ENCODE assay signal across 25 cellular contexts in genomic region chr7:33646166-33646565, GRCh38.
A peak's percentile ranks its signal among the peaks of the same experiment; 100 is the strongest.
DNase-seq lines count a peak whose midpoint lies in the region; ATAC-seq and TF ChIP-seq lines count a peak whose summit lies in the region.
"Had no signal": no experiment of that assay in that cellular context is flagged by ENCODE, and none has a peak within 500 bp of the region (broad histone marks: within the 10 kb centered on the region; RNA-seq: fewer than 3 reads in every experiment).

No MANE protein-coding gene starts in this region.

- H3K27me3 ChIP-seq in mesendoderm (ENCODE audit: insufficient read depth, low read length, poor library complexity) = no peaks in the 10 kb centered on the region
- no peaks in the 10 kb centered on the region for H3K27me3 ChIP-seq in trophoblast cell (ENCODE audit: insufficient read depth, low read length)
- H3K27me3 ChIP-seq in stomach smooth muscle (ENCODE audit: control insufficient read depth in 1 of 2, insufficient read depth in 2 of 2, low read length in 2 of 2) = no peaks in the 10 kb centered on the region
- no peaks in the 10 kb centered on the region for H3K27me3 ChIP-seq in endodermal cell (ENCODE audit: control insufficient read depth, insufficient read depth, low read length, poor library complexity, severe bottlenecking)
- H3K27me3 ChIP-seq: BE2C, BLaER1 had no signal

- H3K9ac ChIP-seq in mesendoderm (ENCODE audit: low read length) = no peak overlapping the region
- no peak overlapping the region for H3K9ac ChIP-seq in trophoblast cell (ENCODE audit: low read length)
- H3K9ac ChIP-seq in stomach smooth muscle (ENCODE audit: low read length in 2 of 2) = no peak overlapping the region
- no peak overlapping the region for H3K9ac ChIP-seq in endodermal cell (ENCODE audit: extremely low read depth, low read length, poor library complexity, severe bottlenecking)
- H3K9ac ChIP-seq: BLaER1 had no signal

- H4K8ac ChIP-seq in mesendoderm (ENCODE audit: low read depth, low read length) = no peak overlapping the region
- H4K8ac ChIP-seq in trophoblast cell (ENCODE audit: low read depth, low read length) = no peak overlapping the region

- H2BK120ac ChIP-seq in mesendoderm (ENCODE audit: low read depth, low read length) = no peak overlapping the region
- no peak overlapping the region for H2BK120ac ChIP-seq in trophoblast cell (ENCODE audit: insufficient read depth, low read length, poor library complexity)

- H2BK12ac ChIP-seq in trophoblast cell (ENCODE audit: low read length) = no peak overlapping the region

- peaks cover 17% of the 10 kb centered on the region for H3K36me3 Mint-ChIP-seq in endodermal cell (ENCODE audit: low read depth)
- H3K36me3 Mint-ChIP-seq in naive thymus-derived CD8-positive, alpha-beta T cell = peaks cover 11 to 44% (median 30%) of the 10 kb centered on the region in 3 donors
- H3K36me3 Mint-ChIP-seq: CD14-positive monocyte had no signal

- no peak overlapping the region for H3K27ac Mint-ChIP-seq in endodermal cell
- H3K27ac Mint-ChIP-seq in naive thymus-derived CD8-positive, alpha-beta T cell = no peak overlapping the region
- H3K27ac Mint-ChIP-seq: CD14-positive monocyte; CD4-positive, alpha-beta memory T cell; CD4-positive, CD25-positive, alpha-beta regulatory T cell; CD8-positive, alpha-beta memory T cell had no signal

- H2BK15ac ChIP-seq in mesendoderm (replicated peaks; ENCODE audit: low read depth) = no peak overlapping the region

- no peak overlapping the region for H2AFZ ChIP-seq in trophoblast cell (ENCODE audit: insufficient read depth, low read length, poor library complexity)

- H3K9me3 Mint-ChIP-seq in endodermal cell = peaks cover 17% of the 10 kb centered on the region
- no peaks in the 10 kb centered on the region for H3K9me3 Mint-ChIP-seq in naive thymus-derived CD8-positive, alpha-beta T cell
- H3K9me3 Mint-ChIP-seq: CD8-positive, alpha-beta memory T cell had no signal

- H3K4me3 ChIP-seq in mesendoderm (ENCODE audit: low read length) (no peak overlapping the region), trophoblast cell (ENCODE audit: low read depth, low read length) (no peak overlapping the region), stomach smooth muscle (ENCODE audit: low read length in 2 of 2) (no peak overlapping the region), endodermal cell (ENCODE audit: low read length) (no peak overlapping the region)
- H3K4me3 ChIP-seq: BLaER1, GM12878 had no signal

- no peaks in the 10 kb centered on the region for H3K79me1 ChIP-seq in mesendoderm (ENCODE audit: low read length)
- H3K79me1 ChIP-seq in trophoblast cell (ENCODE audit: low read length) = peaks cover 2% of the 10 kb centered on the region

- H3K27ac ChIP-seq in mesendoderm (ENCODE audit: low read depth, low read length) (no peak overlapping the region), trophoblast cell (ENCODE audit: low read depth, low read length) (no peak overlapping the region), stomach smooth muscle (ENCODE audit: low read length) (peak overlapping the region; percentile 19), endodermal cell (ENCODE audit: low read depth, low read length) (no peak overlapping the region)
- H3K27ac ChIP-seq: BLaER1 had no signal

- H3K18ac ChIP-seq in mesendoderm (ENCODE audit: low read length) = no peak overlapping the region
- H3K18ac ChIP-seq in trophoblast cell (ENCODE audit: low read length) = no peak overlapping the region

- H3K4me1 Mint-ChIP-seq in endodermal cell = peaks cover 38% of the 10 kb centered on the region
- H3K4me1 Mint-ChIP-seq in naive thymus-derived CD8-positive, alpha-beta T cell = peaks cover 0 to 10% (median 0%) of the 10 kb centered on the region in 4 donors
- H3K4me1 Mint-ChIP-seq: CD4-positive, CD25-positive, alpha-beta regulatory T cell; CD8-positive, alpha-beta memory T cell had no signal

- no peak overlapping the region for H3K4me2 ChIP-seq in mesendoderm (ENCODE audit: low read length)
- no peak overlapping the region for H3K4me2 ChIP-seq in trophoblast cell (ENCODE audit: low read length)
- H3K4me2 ChIP-seq: BLaER1 had no signal

- H3K14ac ChIP-seq in trophoblast cell (ENCODE audit: low read length) = no peak overlapping the region

- no CpG with 5 or more reads among the region's 3 CpGs for WGBS in mesendoderm (ENCODE audit: extremely low coverage, insufficient coverage, low lambda C conversion rate)
- no CpG with 5 or more reads among the region's 3 CpGs for WGBS in trophoblast cell (ENCODE audit: extremely low coverage, insufficient coverage, insufficient read length)
- 90% methylated on average over 3 of the region's 3 CpGs; no CpG with 5 or more reads in 1 of the 2 experiments for WGBS in endodermal cell (ENCODE audit: insufficient coverage in 1 of 2, insufficient read length in 1 of 2), 2 experiments

- H3K79me2 ChIP-seq in mesendoderm (ENCODE audit: control insufficient read depth, insufficient read depth, low read length) (no peaks in the 10 kb centered on the region), trophoblast cell (ENCODE audit: control insufficient read depth, insufficient read depth, low read length, poor library complexity) (no peaks in the 10 kb centered on the region)

- H3K4ac ChIP-seq in mesendoderm (ENCODE audit: low read depth, low read length) (no peak overlapping the region), trophoblast cell (ENCODE audit: low read depth, low read length) (no peak overlapping the region)

- H3K9me3 ChIP-seq in trophoblast cell (ENCODE audit: insufficient read depth, low read depth, low read length) = no peaks in the 10 kb centered on the region
- no peaks in the 10 kb centered on the region for H3K9me3 ChIP-seq in stomach smooth muscle (ENCODE audit: control insufficient read depth in 2 of 2, low read length in 2 of 2)
- peaks cover 19% of the 10 kb centered on the region for H3K9me3 ChIP-seq in endodermal cell (ENCODE audit: control insufficient read depth, low read length)
- H3K9me3 ChIP-seq: BE2C, BLaER1 had no signal

- no peak overlapping the region for H3K56ac ChIP-seq in mesendoderm (ENCODE audit: low read length)

- no peak for ATAC-seq in HG02840 (IDR thresholded peaks at IDR 0.05; ENCODE audit: low FRiP score, unreplicated experiment)
- no peak for ATAC-seq in naive thymus-derived CD8-positive, alpha-beta T cell
- ATAC-seq: GM12878 had no signal

- peak overlapping the region; percentile 17 for H2BK5ac ChIP-seq in mesendoderm (ENCODE audit: low read length)
- H2BK5ac ChIP-seq in trophoblast cell (ENCODE audit: low read depth, low read length, poor library complexity) = no peak overlapping the region

- H3K23ac ChIP-seq in mesendoderm (ENCODE audit: low read length) = no peak overlapping the region
- no peak overlapping the region for H3K23ac ChIP-seq in trophoblast cell (ENCODE audit: low read length)

- DNase-seq in fibroblast of gingiva (ENCODE audit: low read depth) = peak; percentile 51
- peak; percentile 23 for DNase-seq in mesendoderm
- peak; percentile 39 to 80 for DNase-seq in trophoblast cell
- DNase-seq in endodermal cell = no peak
- no peak for DNase-seq in naive thymus-derived CD8-positive, alpha-beta T cell
- DNase-seq: 8988T; ACHN; BE2C; C1 segment of cervical spinal cord; CD4-positive, alpha-beta memory T cell; CD4-positive, CD25-positive, alpha-beta regulatory T cell; CD8-positive, alpha-beta memory T cell; COR-L47; DMS 273 treated with DMSO at 0.1 percent for 48 hours; DMS153; DMS53; DMS79; DND-41; EL; GDM1 had no signal

- no peak overlapping the region for H3K4me3 Mint-ChIP-seq in endodermal cell
- no peak overlapping the region for H3K4me3 Mint-ChIP-seq in naive thymus-derived CD8-positive, alpha-beta T cell
- H3K4me3 Mint-ChIP-seq: CD14-positive monocyte; CD4-positive, alpha-beta memory T cell; CD4-positive, CD25-positive, alpha-beta regulatory T cell; CD8-positive, alpha-beta memory T cell had no signal

- peak overlapping the region; percentile 51 for H4K5ac ChIP-seq in mesendoderm (ENCODE audit: low read length)

- no peaks in the 10 kb centered on the region for H3K36me3 ChIP-seq in mesendoderm (ENCODE audit: control insufficient read depth, insufficient read depth, low read length)
- H3K36me3 ChIP-seq in trophoblast cell (ENCODE audit: control insufficient read depth in 1 of 2, insufficient read depth in 2 of 2, low read length in 2 of 2) = no peaks in the 10 kb centered on the region
- no peaks in the 10 kb centered on the region for H3K36me3 ChIP-seq in stomach smooth muscle (ENCODE audit: control insufficient read depth in 2 of 2, insufficient read depth in 2 of 2, low read length in 2 of 2)
- no peaks in the 10 kb centered on the region for H3K36me3 ChIP-seq in endodermal cell (ENCODE audit: control insufficient read depth, insufficient read depth, low read length)
- H3K36me3 ChIP-seq: BE2C, BLaER1 had no signal

- no peak for TF ChIP-seq CTCF in endodermal cell (conservative IDR thresholded peaks at IDR 0.05)

- H4K91ac ChIP-seq in trophoblast cell (ENCODE audit: low read depth, low read length) = no peak overlapping the region

- no peaks in the 10 kb centered on the region for H3K27me3 Mint-ChIP-seq in endodermal cell (ENCODE audit: insufficient read depth)
- H3K27me3 Mint-ChIP-seq in naive thymus-derived CD8-positive, alpha-beta T cell = no peaks in the 10 kb centered on the region
- H3K27me3 Mint-ChIP-seq: CD4-positive, alpha-beta memory T cell; CD4-positive, CD25-positive, alpha-beta regulatory T cell had no signal

- H4K12ac ChIP-seq in trophoblast cell (ENCODE audit: low read depth, low read length) = no peak overlapping the region

- POLR2A ChIA-PET in naive thymus-derived CD8-positive, alpha-beta T cell (lab: Charles Lee) = no interaction called here

- H2AK5ac ChIP-seq in mesendoderm (ENCODE audit: low read length) = no peak overlapping the region
- H2AK5ac ChIP-seq in trophoblast cell (ENCODE audit: low read length) = no peak overlapping the region

- no peaks in the 10 kb centered on the region for H3K4me1 ChIP-seq in mesendoderm (ENCODE audit: control insufficient read depth, low read depth, low read length)
- no peaks in the 10 kb centered on the region for H3K4me1 ChIP-seq in trophoblast cell (ENCODE audit: control insufficient read depth in 1 of 2, insufficient read depth in 2 of 2, low read length in 2 of 2)
- peaks cover 8% of the 10 kb centered on the region for H3K4me1 ChIP-seq in stomach smooth muscle (ENCODE audit: control insufficient read depth, insufficient read depth, low read length)
- H3K4me1 ChIP-seq in endodermal cell (ENCODE audit: control insufficient read depth, insufficient read depth, low read length) = peaks cover 10% of the 10 kb centered on the region
- H3K4me1 ChIP-seq: BE2C, BLaER1 had no signal

Comparison
In these comparisons a context has a peak if more than half of its experiments do, and no peak if none do; other contexts are left out.
1. DNase-seq: peak in fibroblast of gingiva (single experiment), mesendoderm (single experiment) and trophoblast cell (2 of 2); none in endodermal cell (single experiment) and naive thymus-derived CD8-positive, alpha-beta T cell (0 of 10).